Comparison of ENCODE assay signal across 8 cellular contexts in the genomic region with DNA sequence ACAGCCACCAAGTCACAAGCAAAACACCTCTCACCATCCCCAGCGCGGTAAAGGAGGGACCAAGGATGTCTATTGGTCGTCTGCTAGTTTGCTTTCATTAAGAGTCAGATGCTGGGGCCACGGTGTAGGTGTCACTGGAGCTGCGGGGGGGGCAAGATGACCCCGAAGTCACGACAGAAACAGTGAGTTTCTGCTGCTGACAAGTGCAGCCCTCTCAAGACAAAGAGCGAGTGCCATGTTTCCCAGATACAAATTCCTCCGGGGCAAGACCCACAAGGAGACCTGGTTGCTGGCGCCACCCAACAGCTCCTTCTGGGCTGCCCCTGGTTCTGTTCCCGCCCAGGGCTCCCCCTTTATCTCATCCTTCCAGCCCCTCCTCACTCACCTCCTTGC. TPM values are rescaled to one million over a fixed set of nuclear protein-coding genes. Genes with fewer than 3 reads are reported as not detected.
DNase-seq lines count a peak whose midpoint lies in the region; ATAC-seq and TF ChIP-seq lines count a peak whose summit lies in the region.

No MANE protein-coding gene starts in this region.

- WGBS in heart right ventricle, 2 donors, result 0 to 1% methylated on average over 11 of the region's 11 CpGs

- H3K4me3 ChIP-seq in CD8-positive, alpha-beta memory T cell (ENCODE audit: low read length), result peak overlapping the region; percentile 71
- peak overlapping the region; percentile 56 to 98 (median 90) for H3K4me3 ChIP-seq in heart right ventricle

- POLR2A ChIA-PET in CD8-positive, alpha-beta memory T cell (lab: Charles Lee), result interaction anchor here (0.5 to 2.4 kb wide), 5 partner anchors 9 to 1489 kb away, joined by 3 to 10 read pairs (median 3); no protein-coding TSS in a partner anchor

- peaks cover 0 to 4% of the 10 kb centered on the region in 2 donors for H3K27me3 Mint-ChIP-seq in CD8-positive, alpha-beta memory T cell

- peak overlapping the region; percentile 81 to 98 (median 92) for H3K27ac Mint-ChIP-seq in CD8-positive, alpha-beta memory T cell

- peaks cover 22% of the 10 kb centered on the region for H3K4me1 ChIP-seq in CD8-positive, alpha-beta memory T cell (ENCODE audit: insufficient read depth, low read length)
- H3K4me1 ChIP-seq in heart right ventricle, result peaks cover 6 to 29% (median 17%) of the 10 kb centered on the region in 9 donors

- peak overlapping the region; percentile 91 to 99 (median 94) for H3K4me3 Mint-ChIP-seq in CD8-positive, alpha-beta memory T cell

- ATAC-seq in GM21825 (IDR thresholded peaks at IDR 0.05; ENCODE audit: unreplicated experiment), result peak; percentile 14
- peak in 6 of 8 donors; percentile 29 to 70 (median 42) for ATAC-seq in heart right ventricle
- ATAC-seq in GM21786 (IDR thresholded peaks at IDR 0.05; ENCODE audit: unreplicated experiment), result no peak

- peak in 3 of 5 donors; percentile 11 to 17 (median 16) for DNase-seq in CD8-positive, alpha-beta memory T cell
- DNase-seq in NCI-H1105 treated with DMSO at 0.1 percent for 48 hours (lab: John Stamatoyannopoulos, UW) (peak; percentile 56), heart right ventricle (no peak), renal cortical epithelial cell (ENCODE audit: low read depth) (peak; percentile 20), DMS153 (lab: John Stamatoyannopoulos, UW) (no peak)
- peak; percentile 28 for DNase-seq in activated gamma-delta T cell treated with anti-CD3 and anti-CD28 coated beads, Interleukin-2, amount 50 U/mL, for 16 hours (ENCODE audit: low read depth)

- CTCF ChIA-PET in CD8-positive, alpha-beta memory T cell (lab: Charles Lee), result interaction anchor here (0.8 to 6.2 kb wide), 20 partner anchors 8 to 209 kb away, joined by 3 to 96 read pairs (median 6); partner anchors contain the start of genes CTNS, HASPIN and SHPK

- H3K9me3 ChIP-seq in CD8-positive, alpha-beta memory T cell (ENCODE audit: low read length), result no peaks in the 10 kb centered on the region
- no peaks in the 10 kb centered on the region for H3K9me3 ChIP-seq in heart right ventricle

- H3K27ac ChIP-seq in CD8-positive, alpha-beta memory T cell (ENCODE audit: low read depth, low read length), result peak overlapping the region; percentile 79
- peak overlapping the region; percentile 42 to 99 (median 94) for H3K27ac ChIP-seq in heart right ventricle

- peaks cover 0 to 43% (median 9%) of the 10 kb centered on the region in 3 donors for H3K36me3 Mint-ChIP-seq in CD8-positive, alpha-beta memory T cell

- TF ChIP-seq CTCF in heart right ventricle (IDR thresholded peaks at IDR 0.05), result no peak

- H3K27me3 ChIP-seq in CD8-positive, alpha-beta memory T cell (ENCODE audit: insufficient read depth, low read length, poor library complexity, severe bottlenecking), result no peaks in the 10 kb centered on the region
- no peaks in the 10 kb centered on the region for H3K27me3 ChIP-seq in heart right ventricle

- H3K36me3 ChIP-seq in CD8-positive, alpha-beta memory T cell (ENCODE audit: insufficient read depth, low read length), result peaks cover 3% of the 10 kb centered on the region
- H3K36me3 ChIP-seq in heart right ventricle, result peaks cover 0 to 43% (median 19%) of the 10 kb centered on the region in 9 donors

- no peaks in the 10 kb centered on the region for H3K9me3 Mint-ChIP-seq in CD8-positive, alpha-beta memory T cell

- intact Hi-C loops in heart right ventricle (cut with DNase I), result loop anchor here in 1 of 10 donors (5.0 kb wide), 1 partner anchor 108 kb away; no protein-coding TSS in a partner anchor

- peaks cover 20 to 47% (median 29%) of the 10 kb centered on the region in 3 donors for H3K4me1 Mint-ChIP-seq in CD8-positive, alpha-beta memory T cell

RNA-seq across cellular contexts. Expression of gene NCBP3, which starts 0.7 kb away (rescaled TPM):
- 10 to 100 TPM; 39.9 to 42.0 TPM for total RNA-seq in CD8-positive, alpha-beta memory T cell
- 18.0 TPM for polyA plus RNA-seq in CD8-positive, alpha-beta memory T cell
- total RNA-seq in heart right ventricle (10 to 100 TPM; 14.6 to 30.9 (median 23.1) TPM), renal cortical epithelial cell (21.4 and 35.5 TPM in 2 replicates)
- polyA plus RNA-seq in heart right ventricle, result 10 to 100 TPM in 1 of 2 donors, 1 to 10 TPM in 1; 7.3 to 20.0 TPM

RNA-seq across cellular contexts. Expression of gene ITGAE, which starts 44.4 kb away (rescaled TPM):
- total RNA-seq in CD8-positive, alpha-beta memory T cell, result 10 to 100 TPM; 46.6 to 47.3 TPM
- 66.6 TPM for polyA plus RNA-seq in CD8-positive, alpha-beta memory T cell
- 10 to 100 TPM; 14.0 to 20.0 (median 15.6) TPM for total RNA-seq in heart right ventricle
- polyA plus RNA-seq in heart right ventricle, result 10 to 100 TPM; 24.3 to 35.4 TPM
- 8.7 and 14.2 TPM in 2 replicates for total RNA-seq in renal cortical epithelial cell

RNA-seq across cellular contexts. Expression of gene CAMKK1, which starts 47.5 kb away (rescaled TPM):
- total RNA-seq in CD8-positive, alpha-beta memory T cell, result 1 to 10 TPM; 2.3 to 2.7 TPM
- polyA plus RNA-seq in CD8-positive, alpha-beta memory T cell, result 1.1 TPM
- total RNA-seq in heart right ventricle, result 1 to 10 TPM; 1.8 to 5.7 (median 3.7) TPM
- polyA plus RNA-seq in heart right ventricle, result 1 to 10 TPM; 2.6 to 2.8 TPM
- total RNA-seq in renal cortical epithelial cell, result 4.3 and 8.9 TPM in 2 replicates

Comparison
In these comparisons a context has a peak if more than half of its experiments do, and no peak if none do; other contexts are left out.
1. DNase-seq: peak in CD8-positive, alpha-beta memory T cell (3 of 5), NCI-H1105 treated with DMSO at 0.1 percent for 48 hours (single experiment), activated gamma-delta T cell treated with anti-CD3 and anti-CD28 coated beads, Interleukin-2, amount 50 U/mL, for 16 hours (single experiment) and renal cortical epithelial cell (single experiment); none in heart right ventricle (0 of 2) and DMS153 (single experiment).